In the genomic region with DNA sequence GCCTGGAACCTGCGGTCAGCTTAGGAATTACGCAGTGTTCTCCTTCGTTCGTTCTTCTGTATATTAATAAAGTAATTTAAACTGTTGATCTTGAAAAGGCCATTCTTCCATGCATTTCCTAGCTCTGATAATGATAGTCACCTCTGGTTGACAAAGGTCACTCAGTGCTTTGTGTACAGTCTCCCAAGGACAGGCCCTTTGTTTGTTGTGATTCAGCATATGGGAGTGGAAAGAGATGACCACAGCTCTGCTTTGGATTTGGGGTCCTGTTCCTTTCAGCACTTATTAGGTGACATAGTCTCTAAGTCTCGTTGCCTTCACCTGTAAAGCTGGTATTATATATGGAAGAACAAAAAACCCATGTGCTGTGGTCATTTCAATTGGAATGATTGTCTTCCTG, we compare ENCODE assay signal across 21 cellular contexts. TPM values are rescaled to one million over a fixed set of nuclear protein-coding genes. Genes with fewer than 3 reads are reported as not detected.
DNase-seq lines count a peak whose midpoint lies in the region; ATAC-seq and TF ChIP-seq lines count a peak whose summit lies in the region.
"Had no signal": no experiment of that assay in that cellular context is flagged by ENCODE, and none has a peak within 500 bp of the region (broad histone marks: within the 10 kb centered on the region; RNA-seq: fewer than 3 reads in every experiment).

No MANE protein-coding gene starts in this region.

- H3K27ac ChIP-seq in CD4-positive, alpha-beta T cell (ENCODE audit: low read depth, low read length) = no peak overlapping the region
- no peak overlapping the region for H3K27ac ChIP-seq in PC-3 (ENCODE audit: low read length)
- H3K27ac ChIP-seq: A549, GM23248, KMS-11 had no signal

- no peak overlapping the region for H2AFZ ChIP-seq in PC-3 (ENCODE audit: low read length)
- H2AFZ ChIP-seq: GM23248 had no signal

- no peak overlapping the region for H3K9ac ChIP-seq in PC-3 (ENCODE audit: low read length)
- H3K9ac ChIP-seq: GM23248, KMS-11 had no signal

- no peaks in the 10 kb centered on the region for H3K9me3 Mint-ChIP-seq in CD4-positive, alpha-beta T cell
- H3K9me3 Mint-ChIP-seq in WTC11 (no peaks in the 10 kb centered on the region), progenitor cell of endocrine pancreas (ENCODE audit: low read depth) (peaks cover 15% of the 10 kb centered on the region)
- H3K9me3 Mint-ChIP-seq: H9 had no signal

- POLR2A ChIA-PET in CD4-positive, alpha-beta T cell (lab: Charles Lee) = no interaction called here
- POLR2A ChIA-PET in WTC11 (lab: Charles Lee) (no interaction called here), PC-3 (lab: Charles Lee; ENCODE audit: unreplicated experiment) (no interaction called here)

- BruUV-seq in PC-3 (replicated peaks; lab: Mats Ljungman, UMichigan) = no TSS peak

- peaks cover 33% of the 10 kb centered on the region for H3K4me1 Mint-ChIP-seq in CD4-positive, alpha-beta T cell (ENCODE audit: low read depth)
- peaks cover 8% of the 10 kb centered on the region; the same call in 1 of the 2 replicates for H3K4me1 Mint-ChIP-seq in WTC11
- peaks cover 6% of the 10 kb centered on the region for H3K4me1 Mint-ChIP-seq in progenitor cell of endocrine pancreas (ENCODE audit: low read depth)

- H3K9me3 ChIP-seq in CD4-positive, alpha-beta T cell (ENCODE audit: control insufficient read depth, low read length) = no peaks in the 10 kb centered on the region
- H3K9me3 ChIP-seq in PC-3 (ENCODE audit: low read length) = no peaks in the 10 kb centered on the region

- no peaks in the 10 kb centered on the region for H3K27me3 ChIP-seq in CD4-positive, alpha-beta T cell (ENCODE audit: control insufficient read depth, insufficient read depth, low read length)
- no peaks in the 10 kb centered on the region for H3K27me3 ChIP-seq in PC-3 (ENCODE audit: low read length)

- CTCF ChIA-PET in CD4-positive, alpha-beta T cell (lab: Charles Lee) = interaction anchor here (1.9 kb wide), 1 partner anchor 83 kb away, joined by 3 read pairs; no protein-coding TSS in a partner anchor
- CTCF ChIA-PET in WTC11 (lab: Charles Lee) (interaction anchor here (0.8 kb wide), 1 partner anchor 17 kb away, joined by 6 read pairs; no protein-coding TSS in a partner anchor), PC-3 (lab: Charles Lee) (interaction anchor here (0.6 kb wide), 1 partner anchor 15 kb away, joined by 3 read pairs; no protein-coding TSS in a partner anchor)

- no peaks in the 10 kb centered on the region for H3F3A ChIP-seq in PC-3 (ENCODE audit: low read length, unreplicated experiment)

- H3K79me2 ChIP-seq in PC-3 (ENCODE audit: low read length) = peaks cover 90% of the 10 kb centered on the region

- ATAC-seq in CD4-positive, alpha-beta T cell (ENCODE audit: poor library complexity) = no peak
- ATAC-seq in WTC11 = no peak
- peak; percentile 50 for ATAC-seq in left ventricle myocardium superior
- no peak for ATAC-seq in HG03571 (IDR thresholded peaks at IDR 0.05; ENCODE audit: unreplicated experiment)
- ATAC-seq in PC-3 = no peak
- ATAC-seq: A549 had no signal

- H3K4me3 Mint-ChIP-seq in CD4-positive, alpha-beta T cell = no peak overlapping the region
- H3K4me3 Mint-ChIP-seq in WTC11 (no peak overlapping the region), progenitor cell of endocrine pancreas (ENCODE audit: low read depth) (no peak overlapping the region)
- H3K4me3 Mint-ChIP-seq: B cell, CD14-positive monocyte, H9 had no signal

- H3K36me3 Mint-ChIP-seq in CD4-positive, alpha-beta T cell (ENCODE audit: low read depth) = peaks cover 94% of the 10 kb centered on the region
- H3K36me3 Mint-ChIP-seq in WTC11 (peaks cover 63% of the 10 kb centered on the region), progenitor cell of endocrine pancreas (ENCODE audit: insufficient read depth) (peaks cover 49% of the 10 kb centered on the region)

- H3K27ac Mint-ChIP-seq in CD4-positive, alpha-beta T cell = peak overlapping the region; percentile 27
- H3K27ac Mint-ChIP-seq in WTC11 (peak overlapping the region; percentile 51; the same call in 1 of the 2 replicates), progenitor cell of endocrine pancreas (peak overlapping the region; percentile 54)
- H3K27ac Mint-ChIP-seq: B cell had no signal

- intact Hi-C loops in CD4-positive, alpha-beta T cell (cut with DNase I, micrococcal nuclease) = no loop called here
- intact Hi-C loops in left ventricle myocardium superior (cut with micrococcal nuclease) = no loop called here
- intact Hi-C loops in PC-3 (cut with micrococcal nuclease) = no loop called here

- H3K4me3 ChIP-seq in PC-3 (ENCODE audit: low read length) = no peak overlapping the region
- H3K4me3 ChIP-seq: A549, GM23248 had no signal

- no peaks in the 10 kb centered on the region for H3K9me2 ChIP-seq in PC-3 (replicated peaks; ENCODE audit: low read length)

- no peak overlapping the region for H3K4me2 ChIP-seq in PC-3 (ENCODE audit: low read length)
- H3K4me2 ChIP-seq: A549, KMS-11 had no signal

- DNase-seq in CD4-positive, alpha-beta T cell = no peak
- DNase-seq in WTC11 (ENCODE audit: low spot score) (no peak), left ventricle myocardium superior (no peak), progenitor cell of endocrine pancreas (ENCODE audit: low spot score, unreplicated experiment) (no peak), MV-4-11 (lab: John Stamatoyannopoulos, UW) (no peak), PC-3 (no peak)
- DNase-seq: DMS53, GDM1, GM23248, H9, IMR-90, NCI-H1694, NCI-H2081 treated with DMSO at 0.1 percent for 48 hours, NCI-H2171 treated with DMSO at 0.1 percent for 48 hours, NCI-H524 treated with DMSO at 0.1 percent for 48 hours, SHP77 had no signal

- no peaks in the 10 kb centered on the region for H3K4me1 ChIP-seq in PC-3 (ENCODE audit: insufficient read depth, low read length)
- H3K4me1 ChIP-seq: A549 had no signal

- no peak for TF ChIP-seq CTCF in CD4-positive, alpha-beta T cell (IDR thresholded peaks at IDR 0.05)
- no peak for TF ChIP-seq CTCF in WTC11 (IDR thresholded peaks at IDR 0.05)
- no peak for TF ChIP-seq CTCF in progenitor cell of endocrine pancreas (IDR thresholded peaks at IDR 0.05; ENCODE audit: unreplicated experiment)
- TF ChIP-seq CTCF in PC-3 (conservative IDR thresholded peaks at IDR 0.05; ENCODE audit: low read depth, low read length) = no peak

- peaks cover 49% of the 10 kb centered on the region for H4K20me1 ChIP-seq in PC-3 (ENCODE audit: low read length)

- H3K36me3 ChIP-seq in PC-3 (ENCODE audit: low read depth, low read length) = peaks cover 68% of the 10 kb centered on the region

- H3K27me3 Mint-ChIP-seq in CD4-positive, alpha-beta T cell = no peaks in the 10 kb centered on the region
- H3K27me3 Mint-ChIP-seq in WTC11 (ENCODE audit: low read depth) = no peaks in the 10 kb centered on the region
- H3K27me3 Mint-ChIP-seq in progenitor cell of endocrine pancreas = no peaks in the 10 kb centered on the region
- H3K27me3 Mint-ChIP-seq: B cell had no signal

TF ChIP-seq in WTC11, 78 proteins besides CTCF, POLR2A, EP300 and RAD21:
- TF ChIP-seq SP1 (CRISPR knock-in tag; conservative IDR thresholded peaks at IDR 0.05) = no peak
- TF ChIP-seq NR3C1 (CRISPR knock-in tag; conservative IDR thresholded peaks at IDR 0.05; ENCODE audit: low read depth) = no peak
- no peak for TF ChIP-seq USF2 (CRISPR knock-in tag; IDR thresholded peaks at IDR 0.05)
- TF ChIP-seq IRF1 (CRISPR knock-in tag; IDR thresholded peaks at IDR 0.05) = no peak
- TF ChIP-seq ESRRA (CRISPR knock-in tag; IDR thresholded peaks at IDR 0.05; ENCODE audit: borderline replicate concordance) = no peak
- TF ChIP-seq NFE2L1 (CRISPR knock-in tag; IDR thresholded peaks at IDR 0.05) = no peak
- no peak for TF ChIP-seq ZNF416 (CRISPR knock-in tag; IDR thresholded peaks at IDR 0.05)
- no peak for TF ChIP-seq ERG (CRISPR knock-in tag; IDR thresholded peaks at IDR 0.05)
- no peak for TF ChIP-seq FOXP1 (CRISPR knock-in tag; IDR thresholded peaks at IDR 0.05; ENCODE audit: borderline replicate concordance)
- no peak for TF ChIP-seq RELA (CRISPR knock-in tag; IDR thresholded peaks at IDR 0.05; ENCODE audit: borderline replicate concordance)
- TF ChIP-seq NR1H2 (CRISPR knock-in tag; IDR thresholded peaks at IDR 0.05) = no peak
- TF ChIP-seq ZNF263 (CRISPR knock-in tag; IDR thresholded peaks at IDR 0.05; ENCODE audit: low read depth) = no peak
- TF ChIP-seq OVOL2 (CRISPR knock-in tag; IDR thresholded peaks at IDR 0.05; ENCODE audit: borderline replicate concordance) = no peak
- TF ChIP-seq ZNF219 (CRISPR knock-in tag; IDR thresholded peaks at IDR 0.05; ENCODE audit: borderline replicate concordance) = no peak
- TF ChIP-seq, protein P1, sequence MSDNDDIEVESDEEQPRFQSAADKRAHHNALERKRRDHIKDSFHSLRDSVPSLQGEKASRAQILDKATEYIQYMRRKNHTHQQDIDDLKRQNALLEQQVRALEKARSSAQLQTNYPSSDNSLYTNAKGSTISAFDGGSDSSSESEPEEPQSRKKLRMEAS (CRISPR knock-in tag; IDR thresholded peaks at IDR 0.05) = no peak

RNA-seq across cellular contexts. Expression of gene RAD23B, which starts 39.6 kb away (rescaled TPM):
- total RNA-seq in CD4-positive, alpha-beta T cell = 10 to 100 TPM; 63.8 to 68.1 TPM
- total RNA-seq in WTC11 (2021) (150 to 180 TPM (median 160 TPM) in 3 replicates), left ventricle myocardium superior (104 TPM), progenitor cell of endocrine pancreas (153 and 171 TPM in 2 replicates), PC-3 (2014; rRNA removed) (67.9 and 74.6 TPM in 2 replicates)
